8 cellular contexts compared by ENCODE assay signal in the genomic region with DNA sequence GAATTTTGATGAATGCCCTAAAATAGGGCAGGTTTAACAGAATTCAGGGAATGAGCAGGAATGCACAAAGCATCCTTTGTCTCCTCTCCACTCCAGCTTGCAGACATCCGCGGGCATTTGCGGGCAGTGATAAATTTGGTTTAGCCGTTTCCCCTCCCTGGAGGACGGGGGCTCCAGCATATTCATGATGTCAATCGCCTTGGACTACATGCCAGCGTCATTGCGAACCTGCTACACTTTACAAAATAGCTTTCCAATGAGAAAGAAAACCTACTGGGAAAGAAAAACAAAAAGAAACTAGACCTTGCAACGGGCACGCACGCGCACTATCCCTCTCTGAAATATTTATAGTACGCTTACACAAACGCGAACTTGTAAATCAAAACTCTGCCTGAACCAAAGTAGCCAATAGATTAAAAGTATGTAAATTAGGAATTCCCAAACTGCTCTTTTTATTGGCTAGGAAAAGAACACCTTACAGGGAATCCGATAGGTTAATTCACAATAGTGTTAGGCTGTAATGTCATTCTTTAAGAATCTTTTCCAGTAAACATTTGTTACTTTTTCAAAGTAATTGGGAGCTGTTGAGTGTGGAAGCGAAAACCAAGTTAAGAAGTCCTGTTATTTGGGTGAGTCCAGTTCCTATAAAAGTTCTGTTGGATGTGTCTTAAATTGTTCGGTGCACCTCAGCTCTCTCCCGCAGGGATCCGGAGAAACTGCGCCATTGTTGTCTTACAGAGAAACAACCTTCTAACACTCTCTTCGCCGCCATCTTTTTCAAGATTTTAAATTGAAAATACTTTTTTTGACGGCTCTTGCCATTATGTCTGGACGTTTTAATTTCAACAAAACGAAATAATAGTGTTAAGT.
DNase-seq lines count a peak whose midpoint lies in the region; ATAC-seq and TF ChIP-seq lines count a peak whose summit lies in the region.

No MANE protein-coding gene starts in this region.

- no peaks in the 10 kb centered on the region for H3K27me3 ChIP-seq in esophagus (ENCODE audit: control insufficient read depth in 1 of 2, insufficient read depth in 2 of 2, low read length in 2 of 2)
- H3K27me3 ChIP-seq in mucosa of stomach (ENCODE audit: control insufficient read depth, insufficient read depth, low read length): no peaks in the 10 kb centered on the region
- H3K27me3 ChIP-seq in tibial nerve: peaks cover 0 to 90% of the 10 kb centered on the region in 2 donors

- peak in 1 of 2 donors; percentile 91 for TF ChIP-seq EP300 in tibial nerve (IDR thresholded peaks at IDR 0.05)

- ATAC-seq in GM18867 (IDR thresholded peaks at IDR 0.05; ENCODE audit: unreplicated experiment) (peak; percentile 68), HG03135 (IDR thresholded peaks at IDR 0.05; ENCODE audit: unreplicated experiment) (peak; percentile 70)

- H3K36me3 ChIP-seq in esophagus (ENCODE audit: control insufficient read depth in 2 of 2, insufficient read depth in 2 of 2, low read length in 1 of 2) (peaks cover 0 to 5% of the 10 kb centered on the region in 2 donors), mucosa of stomach (ENCODE audit: control insufficient read depth, insufficient read depth, low read length) (no peaks in the 10 kb centered on the region), tibial nerve (no peaks in the 10 kb centered on the region)

- peak; percentile 35 to 65 for TF ChIP-seq POLR2A in tibial nerve (IDR thresholded peaks at IDR 0.05)

- H3K27ac ChIP-seq in esophagus (ENCODE audit: low read depth in 2 of 2, low read length in 1 of 2) (peak overlapping the region; percentile 94 to 97), tibial nerve (peak overlapping the region; percentile 46 to 89 (median 82))

- DNase-seq in AG08395 (ENCODE audit: low spot score) (peak; percentile 89), NCI-H510A (lab: John Stamatoyannopoulos, UW) (peak; percentile 71), tibial nerve (ENCODE audit: low spot score in 2 of 2) (peak in 1 of 2 donors; percentile 59)
- peak; percentile 55 for DNase-seq in activated CD8-positive, alpha-beta memory T cell treated with anti-CD3 and anti-CD28 coated beads, Interleukin-2, amount 50 U/mL, for 4 hours

- TF ChIP-seq CTCF in tibial nerve (IDR thresholded peaks at IDR 0.05): no peak

- peaks cover 0 to 5% of the 10 kb centered on the region in 2 donors for H3K9me3 ChIP-seq in esophagus (ENCODE audit: control insufficient read depth in 2 of 2, insufficient read depth in 1 of 2, low read depth in 1 of 2, low read length in 1 of 2)
- H3K9me3 ChIP-seq in mucosa of stomach (ENCODE audit: control insufficient read depth, low read length): no peaks in the 10 kb centered on the region
- H3K9me3 ChIP-seq in tibial nerve: no peaks in the 10 kb centered on the region

- WGBS in esophagus, 2 donors: 0 to 1% methylated on average over 26 of the region's 26 CpGs
- WGBS in tibial nerve, 2 donors: 0 to 1% methylated on average over 26 of the region's 26 CpGs

- H3K4me3 ChIP-seq in esophagus (ENCODE audit: low read depth in 1 of 2, low read length in 2 of 2) (peak overlapping the region; percentile 45 to 74), mucosa of stomach (ENCODE audit: low read length) (peak overlapping the region; percentile 64), tibial nerve (peak overlapping the region; percentile 24 to 56 (median 43))

- peak overlapping the region; percentile 67 for H3K9ac ChIP-seq in mucosa of stomach (ENCODE audit: low read length)

- H3K4me1 ChIP-seq in esophagus (ENCODE audit: control insufficient read depth in 2 of 2, insufficient read depth in 2 of 2, low read length in 1 of 2): peaks cover 0 to 6% of the 10 kb centered on the region in 2 donors
- H3K4me1 ChIP-seq in mucosa of stomach (ENCODE audit: control insufficient read depth, insufficient read depth, low read length): no peaks in the 10 kb centered on the region
- H3K4me1 ChIP-seq in tibial nerve: peaks cover 0 to 15% (median 0%) of the 10 kb centered on the region in 4 donors
